In the genomic region with DNA sequence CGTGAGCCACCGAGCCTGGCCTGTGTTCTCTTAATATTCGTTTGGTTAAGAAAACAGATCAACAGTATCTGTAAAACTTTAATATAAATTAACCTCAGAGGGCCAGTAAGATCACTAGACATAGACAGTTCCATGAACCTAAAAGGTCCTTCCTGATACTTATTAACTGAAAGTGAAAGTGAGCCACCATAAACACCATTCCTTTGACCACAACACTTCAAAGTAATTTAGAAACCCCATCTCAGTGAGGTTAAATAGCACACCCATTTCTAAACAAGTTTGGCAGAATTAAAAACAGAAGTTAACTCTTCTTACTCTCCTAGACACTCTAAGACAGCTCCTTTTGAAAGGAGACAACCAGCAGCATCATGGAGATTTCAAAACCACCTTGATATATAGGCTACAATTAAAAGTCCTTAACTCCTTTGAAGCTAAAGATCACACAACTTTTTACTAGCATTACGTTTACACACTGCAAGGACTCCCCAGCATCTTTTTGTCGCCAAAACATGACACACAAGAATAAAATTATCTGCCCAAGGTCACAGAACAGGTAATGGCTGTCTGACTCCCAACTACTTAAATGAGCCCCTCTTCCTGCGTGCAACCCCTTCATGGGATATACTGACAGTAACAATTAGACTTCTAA, we compare ENCODE assay signal across 8 cellular contexts. TPM values are rescaled to one million over a fixed set of nuclear protein-coding genes. Genes with fewer than 3 reads are reported as not detected.
A peak's percentile ranks its signal among the peaks of the same experiment; 100 is the strongest.
DNase-seq lines count a peak whose midpoint lies in the region; TF ChIP-seq lines count a peak whose summit lies in the region.

No MANE protein-coding gene starts in this region.

- no peak for TF ChIP-seq POLR2A in NB4 (IDR thresholded peaks at IDR 0.05; ENCODE audit: extremely low read depth, insufficient read length)

- H3K36me3 Mint-ChIP-seq in nephron progenitor cell (ENCODE audit: low read depth) = peaks cover 5% of the 10 kb centered on the region

- DNase-seq in SIG-M5 treated with dmso at 0.1 percent for 504 hours (lab: John Stamatoyannopoulos, UW; ENCODE audit: unreplicated experiment) (peak; percentile 27), SIG-M5 (lab: John Stamatoyannopoulos, UW) (no peak), NB4 (ENCODE audit: low read depth) (peak; percentile 64), dorsolateral prefrontal cortex (no peak), nephron progenitor cell (no peak), NCI-H128 (lab: John Stamatoyannopoulos, UW; ENCODE audit: unreplicated experiment) (no peak), SHP77 treated with DMSO at 0.1 percent for 48 hours (lab: John Stamatoyannopoulos, UW) (no peak)
- DNase-seq in stimulated activated naive CD4-positive, alpha-beta T cell (lab: John Stamatoyannopoulos, UW) = no peak

- H3K4me3 ChIP-seq in NB4 (ENCODE audit: low read depth, low read length) (peak overlapping the region; percentile 67), dorsolateral prefrontal cortex (peak overlapping the region; percentile 61 to 98 (median 88))

- peak overlapping the region; percentile 87 for H3K4me3 Mint-ChIP-seq in nephron progenitor cell

- H3K4me1 Mint-ChIP-seq in nephron progenitor cell = peaks cover 41% of the 10 kb centered on the region

- TF ChIP-seq CTCF in NB4 (IDR thresholded peaks at IDR 0.05; ENCODE audit: low read depth, low read length) (no peak), dorsolateral prefrontal cortex (IDR thresholded peaks at IDR 0.05 in 54 of 56, conservative IDR thresholded peaks at IDR 0.05 in 2 of 56; ENCODE audit: low read depth in 1 of 56, partially characterized antibody in 56 of 56) (no peak), nephron progenitor cell (IDR thresholded peaks at IDR 0.05) (no peak)

- no peak overlapping the region for H3K27ac Mint-ChIP-seq in nephron progenitor cell

- peak overlapping the region in 22 of 59 donors; percentile 3 to 92 (median 32) for H3K27ac ChIP-seq in dorsolateral prefrontal cortex

- intact Hi-C loops in dorsolateral prefrontal cortex (cut with DNase I) = loop anchor here (10.0 kb wide), 1 partner anchor 122 kb away; a partner anchor contains a TSS

- no peaks in the 10 kb centered on the region for H3K27me3 ChIP-seq in dorsolateral prefrontal cortex

- H3K27me3 Mint-ChIP-seq in nephron progenitor cell (ENCODE audit: low read depth, poor library complexity) = peaks cover 15% of the 10 kb centered on the region

- H3K9me3 Mint-ChIP-seq in nephron progenitor cell = no peaks in the 10 kb centered on the region

RNA-seq across cellular contexts. Expression of a gene that starts 2.2 kb away (rescaled TPM):
- 10 to 100 TPM; 19.7 to 42.6 (median 28.7) TPM for total RNA-seq in dorsolateral prefrontal cortex

Comparison
In these comparisons a context has a peak if more than half of its experiments do, and no peak if none do; other contexts are left out.
1. DNase-seq: peak in SIG-M5 treated with dmso at 0.1 percent for 504 hours (single experiment) and NB4 (single experiment); none in SIG-M5 (single experiment), dorsolateral prefrontal cortex (0 of 10), nephron progenitor cell (single experiment), NCI-H128 (single experiment), SHP77 treated with DMSO at 0.1 percent for 48 hours (single experiment) and stimulated activated naive CD4-positive, alpha-beta T cell (0 of 6).